ENCODE assay signal across 21 cellular contexts in the genomic region with DNA sequence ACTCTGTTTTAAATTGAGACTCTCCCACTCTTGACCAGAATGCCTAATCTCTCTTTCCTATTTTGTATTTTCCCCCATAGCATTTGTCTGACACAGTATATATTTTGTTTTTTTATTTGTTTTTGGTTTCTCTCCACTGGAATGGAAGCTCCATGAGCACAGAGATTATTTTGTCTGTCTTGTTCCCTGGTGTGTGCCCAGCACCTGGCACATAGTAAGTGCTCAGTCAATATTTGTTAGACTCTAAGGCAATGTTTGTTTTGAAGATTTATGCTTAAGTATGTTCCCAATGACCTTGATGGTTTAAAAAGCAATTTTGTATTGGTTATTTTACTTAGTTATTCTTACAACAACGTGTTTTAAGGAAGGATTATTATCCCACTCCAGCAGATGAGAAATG.
"Had no signal": no experiment of that assay in that cellular context is flagged by ENCODE, and none has a peak within 500 bp of the region (broad histone marks: within the 10 kb centered on the region; RNA-seq: fewer than 3 reads in every experiment).

No MANE protein-coding gene starts in this region.

- H3K36me3 Mint-ChIP-seq: mesothelial cell of epicardium; naive B cell; stimulated activated naive B cell treated with anti-CD40 and anti-IgM and Interleukin-4, amounts not matched to agents 10 μg/mL and 1 μg/mL and 100 μg/mL, for 72 hours had no signal

- H3K9me3 Mint-ChIP-seq: mesothelial cell of epicardium; naive B cell; nephron progenitor cell; stimulated activated naive B cell treated with anti-CD40 and anti-IgM and Interleukin-4, amounts not matched to agents 10 μg/mL and 1 μg/mL and 100 μg/mL, for 72 hours; stimulated activated naive CD8-positive, alpha-beta T cell treated with anti-CD3 and anti-CD28 coated beads, Interleukin-15, Interleukin-2, amounts not matched to agents 100 ng/mL and 50 ng/mL, for 24 hours had no signal

- FAIRE-seq: colon, frontal cortex, urothelium cell line had no signal

- H3K4me3 Mint-ChIP-seq: mesothelial cell of epicardium; naive B cell; nephron progenitor cell; stimulated activated naive B cell treated with anti-CD40 and anti-IgM and Interleukin-4, amounts not matched to agents 10 μg/mL and 1 μg/mL and 100 μg/mL, for 72 hours; stimulated activated naive CD8-positive, alpha-beta T cell treated with anti-CD3 and anti-CD28 coated beads, Interleukin-15, Interleukin-2, amounts not matched to agents 100 ng/mL and 50 ng/mL, for 24 hours had no signal

- ATAC-seq: left cardiac atrium; left lung; mucosa of descending colon; psoas muscle; right cardiac atrium; stimulated activated naive B cell treated with anti-CD40 and anti-IgM and Interleukin-4, amounts not matched to agents 10 μg/mL and 1 μg/mL and 100 μg/mL, for 72 hours had no signal

- H3K4me1 Mint-ChIP-seq: naive B cell; nephron progenitor cell; stimulated activated naive B cell treated with anti-CD40 and anti-IgM and Interleukin-4, amounts not matched to agents 10 μg/mL and 1 μg/mL and 100 μg/mL, for 72 hours had no signal

- H3K27ac Mint-ChIP-seq: mesothelial cell of epicardium; naive B cell; nephron progenitor cell; stimulated activated naive B cell treated with anti-CD40 and anti-IgM and Interleukin-4, amounts not matched to agents 10 μg/mL and 1 μg/mL and 100 μg/mL, for 72 hours; stimulated activated naive CD8-positive, alpha-beta T cell treated with anti-CD3 and anti-CD28 coated beads, Interleukin-15, Interleukin-2, amounts not matched to agents 100 ng/mL and 50 ng/mL, for 24 hours had no signal

- DNase-seq: dorsolateral prefrontal cortex; effector CD4-positive, alpha-beta T cell; left cardiac atrium; left lung; mesenchymal stem cell; mucosa of descending colon; naive B cell; nephron progenitor cell; nucleus accumbens; ovary; posterior cingulate gyrus; psoas muscle; right cardiac atrium; spleen; stimulated activated naive B cell treated with anti-CD40 and anti-IgM and Interleukin-4, amounts not matched to agents 10 μg/mL and 1 μg/mL and 100 μg/mL, for 72 hours; upper lobe of left lung had no signal
